ENCODE assay signal across 8 cellular contexts in the genomic region with DNA sequence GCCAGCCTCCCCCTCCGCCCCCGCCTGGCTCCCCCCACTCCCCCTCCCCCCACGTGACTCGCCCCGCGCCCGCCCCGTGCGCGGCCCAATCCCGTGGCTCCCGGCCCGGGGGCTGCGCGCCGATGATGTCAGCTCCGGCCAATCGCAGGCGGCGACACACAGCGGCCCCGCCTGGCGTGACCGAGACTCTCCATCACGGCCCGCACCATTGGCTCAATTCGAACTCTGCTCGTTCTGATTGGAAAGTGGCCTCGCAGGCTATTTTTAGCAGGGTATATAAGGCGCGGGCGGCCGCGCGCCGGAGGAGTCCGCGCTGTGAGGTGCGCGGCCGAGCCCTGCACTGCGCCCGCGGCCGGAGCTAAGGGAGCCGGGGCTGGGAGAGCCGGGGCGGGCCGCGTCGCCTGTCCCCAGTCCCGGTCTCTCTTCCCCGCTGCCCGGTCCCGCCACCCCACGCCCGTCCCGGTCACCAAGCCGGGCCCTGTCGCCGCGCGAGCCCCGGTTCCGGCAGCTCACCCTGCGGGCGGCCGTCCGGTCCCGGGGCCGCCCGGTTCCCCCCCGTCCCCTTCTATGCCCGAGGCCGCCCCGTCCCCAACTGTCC. TPM values are rescaled to one million over a fixed set of nuclear protein-coding genes. Genes with fewer than 3 reads are reported as not detected.
DNase-seq lines count a peak whose midpoint lies in the region; ATAC-seq lines count a peak whose summit lies in the region.

No MANE protein-coding gene starts in this region.

- peaks cover 7% of the 10 kb centered on the region for H3K9me3 Mint-ChIP-seq in activated CD8-positive, alpha-beta memory T cell treated with anti-CD3 and anti-CD28 coated beads, Interleukin-2, amount 10 ng/mL, durations not matched to agents 7 days and 5 days (ENCODE audit: low read depth)
- H3K9me3 Mint-ChIP-seq in effector memory CD8-positive, alpha-beta T cell = no peaks in the 10 kb centered on the region

- H3K27ac Mint-ChIP-seq in activated CD8-positive, alpha-beta memory T cell treated with anti-CD3 and anti-CD28 coated beads, Interleukin-2, amount 10 ng/mL, durations not matched to agents 7 days and 5 days = peak overlapping the region; percentile 99
- peak overlapping the region; percentile 100 for H3K27ac Mint-ChIP-seq in effector memory CD8-positive, alpha-beta T cell

- peak overlapping the region; percentile 93 for H3K4me3 Mint-ChIP-seq in activated CD8-positive, alpha-beta memory T cell treated with anti-CD3 and anti-CD28 coated beads, Interleukin-2, amount 10 ng/mL, durations not matched to agents 7 days and 5 days
- H3K4me3 Mint-ChIP-seq in effector memory CD8-positive, alpha-beta T cell = peak overlapping the region; percentile 98 to 100

- peaks cover 24% of the 10 kb centered on the region for H3K4me1 Mint-ChIP-seq in activated CD8-positive, alpha-beta memory T cell treated with anti-CD3 and anti-CD28 coated beads, Interleukin-2, amount 10 ng/mL, durations not matched to agents 7 days and 5 days
- H3K4me1 Mint-ChIP-seq in effector memory CD8-positive, alpha-beta T cell (ENCODE audit: low read depth in 2 of 2) = peaks cover 49 to 54% of the 10 kb centered on the region in 2 donors

- H3K36me3 Mint-ChIP-seq in activated CD8-positive, alpha-beta memory T cell treated with anti-CD3 and anti-CD28 coated beads, Interleukin-2, amount 10 ng/mL, durations not matched to agents 7 days and 5 days = peaks cover 53% of the 10 kb centered on the region
- peaks cover 80% of the 10 kb centered on the region for H3K36me3 Mint-ChIP-seq in effector memory CD8-positive, alpha-beta T cell (ENCODE audit: insufficient read depth)

- CTCF ChIA-PET in activated CD8-positive, alpha-beta memory T cell treated with anti-CD3 and anti-CD28 coated beads, Interleukin-2, amount 10 ng/mL, durations not matched to agents 7 days and 5 days (lab: Charles Lee) = interaction anchor here (0.8 to 5.1 kb wide), 16 partner anchors 10 to 982 kb away, joined by 3 to 57 read pairs (median 4); no protein-coding TSS in a partner anchor

- peak; percentile 71 for ATAC-seq in GM21423 (IDR thresholded peaks at IDR 0.05; ENCODE audit: unreplicated experiment)
- peak; percentile 73 for ATAC-seq in activated CD8-positive, alpha-beta memory T cell treated with anti-CD3 and anti-CD28 coated beads, Interleukin-2, amount 10 ng/mL, durations not matched to agents 7 days and 5 days
- ATAC-seq in effector memory CD8-positive, alpha-beta T cell (replicated peaks) = peak; percentile 64

- H3K27me3 Mint-ChIP-seq in activated CD8-positive, alpha-beta memory T cell treated with anti-CD3 and anti-CD28 coated beads, Interleukin-2, amount 10 ng/mL, durations not matched to agents 7 days and 5 days = no peaks in the 10 kb centered on the region
- peaks cover 0 to 9% of the 10 kb centered on the region in 2 donors for H3K27me3 Mint-ChIP-seq in effector memory CD8-positive, alpha-beta T cell

- peak; percentile 100 for DNase-seq in D341Med (ENCODE audit: low spot score)
- DNase-seq in HUDEP-2 (lab: John Stamatoyannopoulos, UW; ENCODE audit: unreplicated experiment in 76 of 76) = peak; percentile 30 to 98 (median 96)
- DNase-seq in NOMO-1 treated with DMSO at 0.1 percent for 48 hours (lab: John Stamatoyannopoulos, UW; ENCODE audit: unreplicated experiment) = peak; percentile 94
- peak; percentile 99 for DNase-seq in activated CD8-positive, alpha-beta memory T cell treated with anti-CD3 and anti-CD28 coated beads, Interleukin-2, amount 10 ng/mL, durations not matched to agents 7 days and 5 days
- peak; percentile 99 to 100 (median 99) for DNase-seq in effector memory CD8-positive, alpha-beta T cell
- peak; percentile 100 for DNase-seq in mesenteric fat pad (ENCODE audit: low spot score)
- DNase-seq in stimulated activated CD8-positive, alpha-beta memory T cell treated with anti-CD3 and anti-CD28 coated beads, Interleukin-15, amount 100 ng/mL, for 1 hour (ENCODE audit: low read depth) = peak; percentile 97

RNA-seq across cellular contexts. Expression of a gene that starts 0.3 kb away (rescaled TPM):
- 100 to 1,000 TPM; 149 to 208 TPM for total RNA-seq in activated CD8-positive, alpha-beta memory T cell treated with anti-CD3 and anti-CD28 coated beads, Interleukin-2, amount 10 ng/mL, durations not matched to agents 7 days and 5 days
- total RNA-seq in mesenteric fat pad = 474 TPM

Comparison
In these comparisons a context has a peak if more than half of its experiments do, and no peak if none do; other contexts are left out.
1. Peak in every context shown above with its lines: DNase-seq and ATAC-seq.